In the genomic region with DNA sequence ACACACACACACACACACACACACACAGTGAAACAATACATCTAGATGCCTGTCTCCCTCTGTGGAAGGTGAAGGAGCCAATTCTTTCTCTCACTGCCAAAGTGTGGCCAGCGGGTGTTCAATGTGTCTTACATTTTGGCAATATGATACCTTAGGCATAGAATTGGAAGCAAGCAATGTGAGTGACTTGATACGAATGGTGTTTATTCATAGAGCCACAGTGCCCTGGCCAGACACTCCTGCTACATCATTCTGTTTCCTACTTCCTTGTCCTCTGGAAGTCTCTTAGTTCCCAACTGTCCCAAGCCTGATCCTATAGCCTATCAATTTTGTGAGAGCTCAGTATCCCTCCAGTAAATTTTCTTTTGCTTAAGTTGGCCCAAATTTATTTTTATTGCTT, we compare ENCODE assay signal across 15 cellular contexts.
DNase-seq lines count a peak whose midpoint lies in the region; ATAC-seq and TF ChIP-seq lines count a peak whose summit lies in the region.
"Had no signal": no experiment of that assay in that cellular context is flagged by ENCODE, and none has a peak within 500 bp of the region (broad histone marks: within the 10 kb centered on the region; RNA-seq: fewer than 3 reads in every experiment).

No MANE protein-coding gene starts in this region.

- H3K4me3 Mint-ChIP-seq in nephron progenitor cell, result no peak overlapping the region
- H3K4me3 Mint-ChIP-seq: B cell; CD4-positive, CD25-positive, alpha-beta regulatory T cell; GM23338 had no signal

- peaks cover 20% of the 10 kb centered on the region for H3K9me3 Mint-ChIP-seq in nephron progenitor cell
- H3K9me3 Mint-ChIP-seq: CD4-positive, CD25-positive, alpha-beta regulatory T cell had no signal

- H3K27me3 Mint-ChIP-seq in nephron progenitor cell (ENCODE audit: low read depth, poor library complexity), result no peaks in the 10 kb centered on the region
- H3K27me3 Mint-ChIP-seq: CD4-positive, CD25-positive, alpha-beta regulatory T cell had no signal

- H3K36me3 Mint-ChIP-seq in nephron progenitor cell (ENCODE audit: low read depth), result peaks cover 10% of the 10 kb centered on the region

- H3K4me1 Mint-ChIP-seq in nephron progenitor cell, result peaks cover 2% of the 10 kb centered on the region

- in situ Hi-C loops in G401 (cut with HindIII; ENCODE audit: low sequenced_read_pairs), result no loop called here

- peak; percentile 42 for DNase-seq in DMS 273 (lab: John Stamatoyannopoulos, UW; ENCODE audit: unreplicated experiment)
- no peak for DNase-seq in DMS 273 treated with DMSO at 0.1 percent for 48 hours (lab: John Stamatoyannopoulos, UW)
- DNase-seq in G401 (ENCODE audit: low spot score), result peak; percentile 91
- DNase-seq in NCI-H446 treated with DMSO at 0.1 percent for 48 hours (lab: John Stamatoyannopoulos, UW), result peak; percentile 60
- DNase-seq in nephron progenitor cell, result no peak
- DNase-seq in kidney glomerular epithelial cell (lab: John Stamatoyannopoulos, UW), result no peak
- no peak for DNase-seq in activated CD4-positive, alpha-beta T cell treated with anti-CD3 and anti-CD28 coated beads for 48 hours
- DNase-seq: Caco-2; CD4-positive, CD25-positive, alpha-beta regulatory T cell; DMS79; NCI-H187; NCI-H748 treated with DMSO at 0.1 percent for 48 hours had no signal

- peak overlapping the region; percentile 89 for H3K27ac Mint-ChIP-seq in nephron progenitor cell
- H3K27ac Mint-ChIP-seq: B cell; CD4-positive, CD25-positive, alpha-beta regulatory T cell had no signal

- no peak for TF ChIP-seq CTCF in nephron progenitor cell (IDR thresholded peaks at IDR 0.05)

- ATAC-seq in HG02588 (IDR thresholded peaks at IDR 0.05; ENCODE audit: unreplicated experiment), result no peak
- ATAC-seq: GM23338 had no signal

Comparison
In these comparisons a context has a peak if more than half of its experiments do, and no peak if none do; other contexts are left out.
1. DNase-seq: peak in DMS 273 (single experiment), G401 (single experiment) and NCI-H446 treated with DMSO at 0.1 percent for 48 hours (single experiment); none in DMS 273 treated with DMSO at 0.1 percent for 48 hours (single experiment), nephron progenitor cell (single experiment), kidney glomerular epithelial cell (single experiment) and activated CD4-positive, alpha-beta T cell treated with anti-CD3 and anti-CD28 coated beads for 48 hours (single experiment).